In genomic region chr17:58640202-58640601, GRCh38 we compare ENCODE assay signal across 2 cellular contexts.
TF ChIP-seq lines count a peak whose summit lies in the region.

No MANE protein-coding gene starts in this region.

TF ChIP-seq in liver, 16 proteins besides CTCF, POLR2A, EP300 and RAD21:
- TF ChIP-seq RXRA (IDR thresholded peaks at IDR 0.05) (peak in 1 of 2 donors; percentile 52), ATF3 (IDR thresholded peaks at IDR 0.05) (no peak), SP1 (IDR thresholded peaks at IDR 0.05) (peak; percentile 21), HNF4A (conservative IDR thresholded peaks at IDR 0.05) (peak; percentile 12 to 39)
- TF ChIP-seq, protein P1, sequence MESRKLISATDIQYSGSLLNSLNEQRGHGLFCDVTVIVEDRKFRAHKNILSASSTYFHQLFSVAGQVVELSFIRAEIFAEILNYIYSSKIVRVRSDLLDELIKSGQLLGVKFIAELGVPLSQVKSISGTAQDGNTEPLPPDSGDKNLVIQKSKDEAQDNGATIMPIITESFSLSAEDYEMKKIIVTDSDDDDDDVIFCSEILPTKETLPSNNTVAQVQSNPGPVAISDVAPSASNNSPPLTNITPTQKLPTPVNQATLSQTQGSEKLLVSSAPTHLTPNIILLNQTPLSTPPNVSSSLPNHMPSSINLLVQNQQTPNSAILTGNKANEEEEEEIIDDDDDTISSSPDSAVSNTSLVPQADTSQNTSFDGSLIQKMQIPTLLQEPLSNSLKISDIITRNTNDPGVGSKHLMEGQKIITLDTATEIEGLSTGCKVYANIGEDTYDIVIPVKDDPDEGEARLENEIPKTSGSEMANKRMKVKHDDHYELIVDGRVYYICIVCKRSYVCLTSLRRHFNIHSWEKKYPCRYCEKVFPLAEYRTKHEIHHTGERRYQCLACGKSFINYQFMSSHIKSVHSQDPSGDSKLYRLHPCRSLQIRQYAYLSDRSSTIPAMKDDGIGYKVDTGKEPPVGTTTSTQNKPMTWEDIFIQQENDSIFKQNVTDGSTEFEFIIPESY (IDR thresholded peaks at IDR 0.05): peak; percentile 12

TF ChIP-seq in HepG2, 621 proteins besides CTCF, POLR2A, EP300 and RAD21:
- TF ChIP-seq, protein P2, sequence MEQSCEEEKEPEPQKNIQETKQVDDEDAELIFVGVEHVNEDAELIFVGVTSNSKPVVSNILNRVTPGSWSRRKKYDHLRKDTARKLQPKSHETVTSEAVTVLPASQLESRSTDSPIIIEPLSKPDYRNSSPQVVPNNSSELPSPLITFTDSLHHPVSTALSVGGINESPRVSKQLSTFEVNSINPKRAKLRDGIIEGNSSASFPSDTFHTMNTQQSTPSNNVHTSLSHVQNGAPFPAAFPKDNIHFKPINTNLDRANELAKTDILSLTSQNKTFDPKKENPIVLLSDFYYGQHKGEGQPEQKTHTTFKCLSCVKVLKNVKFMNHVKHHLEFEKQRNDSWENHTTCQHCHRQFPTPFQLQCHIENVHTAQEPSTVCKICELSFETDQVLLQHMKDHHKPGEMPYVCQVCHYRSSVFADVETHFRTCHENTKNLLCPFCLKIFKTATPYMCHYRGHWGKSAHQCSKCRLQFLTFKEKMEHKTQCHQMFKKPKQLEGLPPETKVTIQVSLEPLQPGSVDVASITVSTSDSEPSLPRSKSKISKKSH (CRISPR knock-in tag; IDR thresholded peaks at IDR 0.05; ENCODE audit: borderline replicate concordance): no peak
- TF ChIP-seq ZNF747 (CRISPR knock-in tag; IDR thresholded peaks at IDR 0.05; ENCODE audit: borderline replicate concordance) (no peak), ELF4 (CRISPR knock-in tag; IDR thresholded peaks at IDR 0.05; ENCODE audit: borderline replicate concordance) (no peak), GTF3A (CRISPR knock-in tag; conservative IDR thresholded peaks at IDR 0.05) (no peak)
